9 cellular contexts compared by ENCODE assay signal in genomic region chr10:11018830-11019692, GRCh38. TPM values are rescaled to one million over a fixed set of nuclear protein-coding genes. Genes with fewer than 3 reads are reported as not detected.
DNase-seq lines count a peak whose midpoint lies in the region; ATAC-seq and TF ChIP-seq lines count a peak whose summit lies in the region.
"Had no signal": no experiment of that assay in that cellular context is flagged by ENCODE, and none has a peak within 500 bp of the region (broad histone marks: within the 10 kb centered on the region; RNA-seq: fewer than 3 reads in every experiment).

No MANE protein-coding gene starts in this region.

- no peak overlapping the region for H3K27ac Mint-ChIP-seq in activated naive CD4-positive, alpha-beta T cell treated with anti-CD3 and anti-CD28 coated beads for 36 hours
- no peak overlapping the region for H3K27ac Mint-ChIP-seq in dendritic cell treated with granulocyte-macrophage colony-stimulating factor and Interleukin-4, amounts not matched to agents 40 ng/mL and 50 ng/mL, for 4 days

- peak overlapping the region; percentile 88 to 92 (median 89) for H3K27ac ChIP-seq in upper lobe of left lung
- no peak overlapping the region for H3K27ac ChIP-seq in adrenal gland
- H3K27ac ChIP-seq: PC-9 had no signal

- peaks cover 0 to 10% (median 4%) of the 10 kb centered on the region in 4 donors for H3K27me3 ChIP-seq in upper lobe of left lung
- peaks cover 17% of the 10 kb centered on the region for H3K27me3 ChIP-seq in adrenal gland

- no peaks in the 10 kb centered on the region for H3K9me3 Mint-ChIP-seq in activated naive CD4-positive, alpha-beta T cell treated with anti-CD3 and anti-CD28 coated beads for 36 hours
- H3K9me3 Mint-ChIP-seq in dendritic cell treated with granulocyte-macrophage colony-stimulating factor and Interleukin-4, amounts not matched to agents 40 ng/mL and 50 ng/mL, for 4 days, result no peaks in the 10 kb centered on the region

- H3K27me3 Mint-ChIP-seq in activated naive CD4-positive, alpha-beta T cell treated with anti-CD3 and anti-CD28 coated beads for 36 hours (ENCODE audit: low read depth), result peaks cover 62% of the 10 kb centered on the region
- H3K27me3 Mint-ChIP-seq in dendritic cell treated with granulocyte-macrophage colony-stimulating factor and Interleukin-4, amounts not matched to agents 40 ng/mL and 50 ng/mL, for 4 days, result peaks cover 72% of the 10 kb centered on the region

- H3K36me3 ChIP-seq in mucosa of descending colon (ENCODE audit: low read depth) (no peaks in the 10 kb centered on the region), upper lobe of left lung (no peaks in the 10 kb centered on the region), adrenal gland (replicated peaks in 1 of 2) (no peaks in the 10 kb centered on the region)

- no peak for TF ChIP-seq EP300 in upper lobe of left lung (IDR thresholded peaks at IDR 0.05)

- peak overlapping the region; percentile 70 for H3K4me3 Mint-ChIP-seq in activated naive CD4-positive, alpha-beta T cell treated with anti-CD3 and anti-CD28 coated beads for 36 hours
- H3K4me3 Mint-ChIP-seq in dendritic cell treated with granulocyte-macrophage colony-stimulating factor and Interleukin-4, amounts not matched to agents 40 ng/mL and 50 ng/mL, for 4 days, result peak overlapping the region; percentile 76

- TF ChIP-seq CTCF in mucosa of descending colon (IDR thresholded peaks at IDR 0.05), result no peak
- no peak for TF ChIP-seq CTCF in upper lobe of left lung (IDR thresholded peaks at IDR 0.05)
- TF ChIP-seq CTCF in adrenal gland (IDR thresholded peaks at IDR 0.05), result no peak

- no peaks in the 10 kb centered on the region for H3K36me3 Mint-ChIP-seq in activated naive CD4-positive, alpha-beta T cell treated with anti-CD3 and anti-CD28 coated beads for 36 hours (ENCODE audit: low read depth)
- H3K36me3 Mint-ChIP-seq in dendritic cell treated with granulocyte-macrophage colony-stimulating factor and Interleukin-4, amounts not matched to agents 40 ng/mL and 50 ng/mL, for 4 days (ENCODE audit: low read depth), result no peaks in the 10 kb centered on the region

- no peak for ATAC-seq in mucosa of descending colon
- ATAC-seq in upper lobe of left lung (ENCODE audit: low FRiP score in 2 of 2), result peak; percentile 9 to 13

- H3K4me3 ChIP-seq in mucosa of descending colon (peak overlapping the region; percentile 66), upper lobe of left lung (peak overlapping the region; percentile 58 to 75 (median 63)), adrenal gland (peak overlapping the region in 2 of 4 donors; percentile 33 to 79)
- H3K4me3 ChIP-seq: PC-9 had no signal

- H3K9me3 ChIP-seq in mucosa of descending colon, result no peaks in the 10 kb centered on the region
- no peaks in the 10 kb centered on the region for H3K9me3 ChIP-seq in upper lobe of left lung
- no peaks in the 10 kb centered on the region for H3K9me3 ChIP-seq in adrenal gland (replicated peaks in 1 of 3)

- WGBS in upper lobe of left lung, 2 donors, result 30 to 31% methylated on average over 12 of the region's 12 CpGs
- WGBS in adrenal gland, 4 donors, result 37 to 43% (median 40%) methylated on average over 12 of the region's 12 CpGs

- TF ChIP-seq POLR2A in upper lobe of left lung (IDR thresholded peaks at IDR 0.05) (peak in 2 of 4 donors; percentile 24 to 36), adrenal gland (IDR thresholded peaks at IDR 0.05) (no peak)

- H3K4me1 ChIP-seq in mucosa of descending colon (ENCODE audit: low read depth) (peaks cover 11% of the 10 kb centered on the region), upper lobe of left lung (peaks cover 0 to 37% (median 4%) of the 10 kb centered on the region in 4 donors), adrenal gland (replicated peaks in 1 of 2) (peaks cover 0 to 6% of the 10 kb centered on the region in 2 donors)

- intact Hi-C loops in activated naive CD4-positive, alpha-beta T cell treated with anti-CD3 and anti-CD28 coated beads for 36 hours (cut with micrococcal nuclease), result loop anchor here (1.0 to 5.0 kb wide), 3 partner anchors 83 to 250 kb away; no protein-coding TSS in a partner anchor
- intact Hi-C loops in dendritic cell treated with granulocyte-macrophage colony-stimulating factor and Interleukin-4, amounts not matched to agents 40 ng/mL and 50 ng/mL, for 4 days (cut with micrococcal nuclease), result no loop called here
- intact Hi-C loops in mucosa of descending colon (cut with DNase I, micrococcal nuclease), result no loop called here
- intact Hi-C loops in adrenal gland (cut with DNase I), result no loop called here

- DNase-seq in activated naive CD4-positive, alpha-beta T cell treated with anti-CD3 and anti-CD28 coated beads for 36 hours, result no peak
- DNase-seq in activated naive CD4-positive, alpha-beta T cell treated with Interleukin-2 at 50 U/mL for 16 hours, result no peak
- DNase-seq in mucosa of descending colon, result no peak
- DNase-seq in upper lobe of left lung, result no peak
- no peak for DNase-seq in NCI-H510A (lab: John Stamatoyannopoulos, UW)
- DNase-seq in adrenal gland, result no peak
- no peak for DNase-seq in DMS53 treated with DMSO at 0.1 percent for 48 hours (lab: John Stamatoyannopoulos, UW; ENCODE audit: unreplicated experiment)
- DNase-seq: PC-9 had no signal

- peaks cover 4% of the 10 kb centered on the region for H3K4me1 Mint-ChIP-seq in activated naive CD4-positive, alpha-beta T cell treated with anti-CD3 and anti-CD28 coated beads for 36 hours (ENCODE audit: low read depth)
- H3K4me1 Mint-ChIP-seq in dendritic cell treated with granulocyte-macrophage colony-stimulating factor and Interleukin-4, amounts not matched to agents 40 ng/mL and 50 ng/mL, for 4 days (ENCODE audit: low read depth), result peaks cover 11% of the 10 kb centered on the region

- CTCF ChIA-PET in activated naive CD4-positive, alpha-beta T cell treated with anti-CD3 and anti-CD28 coated beads for 36 hours (lab: Charles Lee), result interaction anchor here (0.6 to 1.3 kb wide), 2 partner anchors 17 to 407 kb away, joined by 3 to 5 read pairs; no protein-coding TSS in a partner anchor

RNA-seq across cellular contexts. Expression of gene CELF2, which starts 1.4 kb away (rescaled TPM):
- 10 to 100 TPM; 68.2 to 72.2 TPM for total RNA-seq in activated naive CD4-positive, alpha-beta T cell treated with anti-CD3 and anti-CD28 coated beads for 36 hours
- 10 to 100 TPM; 31.4 to 56.5 (median 36.1) TPM for total RNA-seq in mucosa of descending colon
- total RNA-seq in upper lobe of left lung, result 100 to 1,000 TPM in 5 of 6 donors, 10 to 100 TPM in 1; 82.7 to 193 (median 120) TPM
- 10 to 100 TPM in 7 of 8 donors, 1 to 10 TPM in 1; 7.6 to 26.0 (median 11.5) TPM for total RNA-seq in adrenal gland
- polyA plus RNA-seq in adrenal gland, result 1 to 10 TPM; 2.7 to 4.4 (median 3.9) TPM
- total RNA-seq: PC-9 had no signal

Comparison
In these comparisons a context has a peak if more than half of its experiments do, and no peak if none do; other contexts are left out.
1. H3K27ac ChIP-seq: peak in upper lobe of left lung (4 of 4); none in adrenal gland (0 of 5).